Comparison of ENCODE assay signal across 24 cellular contexts in genomic region chr16:25079637-25080375, GRCh38. TPM values are rescaled to one million over a fixed set of nuclear protein-coding genes. Genes with fewer than 3 reads are reported as not detected.
A peak's percentile ranks its signal among the peaks of the same experiment; 100 is the strongest.
DNase-seq lines count a peak whose midpoint lies in the region; ATAC-seq, FAIRE-seq and TF ChIP-seq lines count a peak whose summit lies in the region.
"Had no signal": no experiment of that assay in that cellular context is flagged by ENCODE, and none has a peak within 500 bp of the region (broad histone marks: within the 10 kb centered on the region; RNA-seq: fewer than 3 reads in every experiment).

No MANE protein-coding gene starts in this region.

- no peak for TF ChIP-seq RAD21 in GM12878 (IDR thresholded peaks at IDR 0.05; ENCODE audit: insufficient read depth, low read depth, low read length)

- no peak for TF ChIP-seq EP300 in GM12878 (IDR thresholded peaks at IDR 0.05; ENCODE audit: borderline replicate concordance in 1 of 2, control insufficient read depth in 1 of 2, low read depth in 2 of 2, low read length in 2 of 2)

- no peaks in the 10 kb centered on the region for H3K4me1 Mint-ChIP-seq in CD8-positive, alpha-beta memory T cell
- peaks cover 2 to 9% of the 10 kb centered on the region in 2 donors for H3K4me1 Mint-ChIP-seq in stimulated activated naive B cell treated with anti-CD40 and anti-IgM and Interleukin-4, amounts not matched to agents 10 μg/mL and 1 μg/mL and 100 μg/mL, for 72 hours
- H3K4me1 Mint-ChIP-seq: CD14-positive monocyte; CD4-positive, alpha-beta memory T cell; GM23338 had no signal

- SMC1A ChIA-PET in GM12878 (lab: Charles Lee; ENCODE audit: uncharacterized antibody, unreplicated experiment): interaction anchor here (0.7 to 2.0 kb wide), 4 partner anchors 9 to 80 kb away, joined by 3 to 4 read pairs (median 3); no protein-coding TSS in a partner anchor

- no TSS peak for BruUV-seq in GM12878 (replicated peaks; lab: Mats Ljungman, UMichigan)

- CTCF ChIA-PET in CD8-positive, alpha-beta memory T cell (lab: Charles Lee): no interaction called here
- CTCF ChIA-PET in GM12878 (lab: Yijun Ruan, JAX): no interaction called here

- H3K79me2 ChIP-seq in KMS-11 (ENCODE audit: insufficient read depth, low read depth) (no peaks in the 10 kb centered on the region), GM12878 (ENCODE audit: control insufficient read depth, insufficient read depth, low read length) (no peaks in the 10 kb centered on the region)

- TF ChIP-seq CTCF in KMS-11 (conservative IDR thresholded peaks at IDR 0.05; ENCODE audit: low read depth, low read length) (no peak), GM12878 (IDR thresholded peaks at IDR 0.05 in 2 of 3, conservative IDR thresholded peaks at IDR 0.05 in 1 of 3; ENCODE audit: control insufficient read depth in 2 of 3, extremely low read depth in 1 of 3, insufficient read depth in 1 of 3, low read depth in 3 of 3, low read length in 3 of 3) (no peak), uterus (IDR thresholded peaks at IDR 0.05) (no peak)

- in situ Hi-C loops in GM12878 (cut with MboI): no loop called here

- no peaks in the 10 kb centered on the region for H3K27me3 ChIP-seq in CD8-positive, alpha-beta memory T cell (ENCODE audit: insufficient read depth, low read length, poor library complexity, severe bottlenecking)
- H3K27me3 ChIP-seq in KMS-11 (ENCODE audit: insufficient read depth, low read depth) (no peaks in the 10 kb centered on the region), GM12878 (replicated peaks in 1 of 2; ENCODE audit: control insufficient read depth in 2 of 2, insufficient read depth in 2 of 2, low read length in 1 of 2) (no peaks in the 10 kb centered on the region), uterus (no peaks in the 10 kb centered on the region)
- H3K27me3 ChIP-seq: BLaER1 had no signal

- H3K4me1 ChIP-seq in CD8-positive, alpha-beta memory T cell (ENCODE audit: insufficient read depth, low read length): no peaks in the 10 kb centered on the region
- peaks cover 46% of the 10 kb centered on the region for H3K4me1 ChIP-seq in KMS-11 (ENCODE audit: low read depth, poor library complexity, severe bottlenecking)
- peaks cover 4% of the 10 kb centered on the region; the same call in 1 of the 2 replicates for H3K4me1 ChIP-seq in GM12878 (ENCODE audit: control insufficient read depth, insufficient read depth, low read length)
- no peaks in the 10 kb centered on the region for H3K4me1 ChIP-seq in uterus
- H3K4me1 ChIP-seq: A549, BLaER1 had no signal

- POLR2A ChIA-PET in CD8-positive, alpha-beta memory T cell (lab: Charles Lee): no interaction called here
- POLR2A ChIA-PET in GM12878 (lab: Charles Lee): interaction anchor here (1.4 kb wide), 1 partner anchor 8 kb away, joined by 3 read pairs; no protein-coding TSS in a partner anchor

- RAD21 ChIA-PET in GM12878 (lab: Charles Lee; ENCODE audit: unreplicated experiment): interaction anchor here (1.3 to 1.6 kb wide), 2 partner anchors 28 to 31 kb away, joined by 3 read pairs; partner anchors contain the start of gene LCMT1

- peak overlapping the region; percentile 1 for H3K27ac ChIP-seq in CD8-positive, alpha-beta memory T cell (ENCODE audit: low read depth, low read length)
- H3K27ac ChIP-seq in KMS-11 (peak overlapping the region; percentile 3; the same call in 1 of the 2 replicates), GM12878 (ENCODE audit: control insufficient read depth, insufficient read depth) (no peak overlapping the region), uterus (no peak overlapping the region)
- H3K27ac ChIP-seq: 22Rv1, A549, BLaER1, HL-60 had no signal

- H3K9ac ChIP-seq in KMS-11 (no peak overlapping the region), GM12878 (ENCODE audit: control insufficient read depth, insufficient read depth, low read length) (no peak overlapping the region)
- H3K9ac ChIP-seq: BLaER1 had no signal

- peak; percentile 32; the same call in 1 of the 3 replicates for ATAC-seq in GM12878
- ATAC-seq in stimulated activated naive B cell treated with anti-CD40 and anti-IgM and Interleukin-4, amounts not matched to agents 10 μg/mL and 1 μg/mL and 100 μg/mL, for 72 hours (replicated peaks): peak; percentile 42 to 45
- ATAC-seq: A549, GM23338 had no signal

- TF ChIP-seq POLR2A in GM12878 (IDR thresholded peaks at IDR 0.05; ENCODE audit: low read depth, low read length) (no peak), uterus (IDR thresholded peaks at IDR 0.05) (no peak)

- peaks cover 0 to 4% of the 10 kb centered on the region in 2 donors for H3K27me3 Mint-ChIP-seq in CD8-positive, alpha-beta memory T cell
- no peaks in the 10 kb centered on the region for H3K27me3 Mint-ChIP-seq in stimulated activated naive B cell treated with anti-CD40 and anti-IgM and Interleukin-4, amounts not matched to agents 10 μg/mL and 1 μg/mL and 100 μg/mL, for 72 hours
- H3K27me3 Mint-ChIP-seq: CD4-positive, alpha-beta memory T cell; IgD-negative memory B cell had no signal

- H4K20me1 ChIP-seq in KMS-11 (ENCODE audit: insufficient read depth) (no peaks in the 10 kb centered on the region), GM12878 (ENCODE audit: control insufficient read depth, insufficient read depth) (no peaks in the 10 kb centered on the region)
- H4K20me1 ChIP-seq: BLaER1 had no signal

- no peak overlapping the region for H3K4me3 ChIP-seq in CD8-positive, alpha-beta memory T cell (ENCODE audit: low read length)
- H3K4me3 ChIP-seq in KMS-11 (IDR thresholded peaks at IDR 0.05; ENCODE audit: insufficient read depth, low read depth, low read length) (no peak overlapping the region), GM12878 (no peak overlapping the region), uterus (no peak overlapping the region)
- H3K4me3 ChIP-seq: A549, BLaER1, GM23338 had no signal

- WGBS in GM12878 (ENCODE audit: insufficient coverage, insufficient replicate concordance, low lambda C conversion rate, missing lambda C conversion rate): 45% methylated on average over 4 of the region's 4 CpGs

- H3K27ac Mint-ChIP-seq in CD8-positive, alpha-beta memory T cell: peak overlapping the region in 1 of 8 donors; percentile 22
- no peak overlapping the region for H3K27ac Mint-ChIP-seq in stimulated activated naive B cell treated with anti-CD40 and anti-IgM and Interleukin-4, amounts not matched to agents 10 μg/mL and 1 μg/mL and 100 μg/mL, for 72 hours
- H3K27ac Mint-ChIP-seq: CD14-positive monocyte, GM23338, IgD-negative memory B cell had no signal

- FAIRE-seq in GM12878 (lab: Jason Lieb, UNC): no peak
- FAIRE-seq: A549, GM12891, GM19239, H54 had no signal

- H3K36me3 ChIP-seq in CD8-positive, alpha-beta memory T cell (ENCODE audit: insufficient read depth, low read length): no peaks in the 10 kb centered on the region
- no peaks in the 10 kb centered on the region for H3K36me3 ChIP-seq in KMS-11 (ENCODE audit: insufficient read depth)
- H3K36me3 ChIP-seq in GM12878 (ENCODE audit: control insufficient read depth in 2 of 2, insufficient read depth in 2 of 2, low read length in 1 of 2): no peaks in the 10 kb centered on the region
- no peaks in the 10 kb centered on the region for H3K36me3 ChIP-seq in uterus
- H3K36me3 ChIP-seq: BLaER1 had no signal

- H3K4me2 ChIP-seq in KMS-11: peak overlapping the region; percentile 67
- no peak overlapping the region for H3K4me2 ChIP-seq in GM12878 (ENCODE audit: control insufficient read depth, insufficient read depth)
- H3K4me2 ChIP-seq: A549, BLaER1, GM23338 had no signal

- H3K4me3 Mint-ChIP-seq in CD8-positive, alpha-beta memory T cell: no peak overlapping the region
- no peak overlapping the region for H3K4me3 Mint-ChIP-seq in stimulated activated naive B cell treated with anti-CD40 and anti-IgM and Interleukin-4, amounts not matched to agents 10 μg/mL and 1 μg/mL and 100 μg/mL, for 72 hours
- H3K4me3 Mint-ChIP-seq: CD14-positive monocyte; CD4-positive, alpha-beta memory T cell; GM23338; IgD-negative memory B cell had no signal

- H3K9me3 Mint-ChIP-seq in CD8-positive, alpha-beta memory T cell: no peaks in the 10 kb centered on the region
- no peaks in the 10 kb centered on the region for H3K9me3 Mint-ChIP-seq in stimulated activated naive B cell treated with anti-CD40 and anti-IgM and Interleukin-4, amounts not matched to agents 10 μg/mL and 1 μg/mL and 100 μg/mL, for 72 hours
- H3K9me3 Mint-ChIP-seq: CD4-positive, alpha-beta memory T cell; IgD-negative memory B cell had no signal

- no peak for DNase-seq in CD8-positive, alpha-beta memory T cell
- no peak for DNase-seq in GM12878 (ENCODE audit: low read depth, low spot score)
- DNase-seq in stimulated activated naive B cell treated with anti-CD40 and anti-IgM and Interleukin-4, amounts not matched to agents 10 μg/mL and 1 μg/mL and 100 μg/mL, for 72 hours: no peak
- DNase-seq in NCI-H82 (lab: John Stamatoyannopoulos, UW): no peak
- no peak for DNase-seq in T-helper 1 cell
- no peak for DNase-seq in uterus
- DNase-seq: AML-193; Calu3; CD4-positive, alpha-beta memory T cell; DMS79 treated with DMSO at 0.1 percent for 48 hours; GF-D8; HCEC 1CT; KG1 had no signal

- H2AFZ ChIP-seq in KMS-11 (ENCODE audit: low read depth) (no peak overlapping the region), GM12878 (ENCODE audit: control insufficient read depth, low read depth, low read length) (no peak overlapping the region)
- H2AFZ ChIP-seq: GM23338 had no signal

- H3K36me3 Mint-ChIP-seq in CD8-positive, alpha-beta memory T cell: peaks cover 0 to 2% (median 0%) of the 10 kb centered on the region in 3 donors
- H3K36me3 Mint-ChIP-seq in stimulated activated naive B cell treated with anti-CD40 and anti-IgM and Interleukin-4, amounts not matched to agents 10 μg/mL and 1 μg/mL and 100 μg/mL, for 72 hours: no peaks in the 10 kb centered on the region
- H3K36me3 Mint-ChIP-seq: CD14-positive monocyte; CD4-positive, alpha-beta memory T cell had no signal

- intact Hi-C loops in GM12878 (cut with micrococcal nuclease; ENCODE audit: unreplicated experiment) (no loop called here), uterus (cut with DNase I; ENCODE audit: low total_unique reads) (no loop called here)

- H3K9me3 ChIP-seq in CD8-positive, alpha-beta memory T cell (ENCODE audit: low read length): no peaks in the 10 kb centered on the region
- H3K9me3 ChIP-seq in GM12878 (replicated peaks; ENCODE audit: control insufficient read depth, insufficient read depth, low read length) (no peaks in the 10 kb centered on the region), uterus (no peaks in the 10 kb centered on the region)
- H3K9me3 ChIP-seq: A549 had no signal

RNA-seq across cellular contexts. Expression of gene LCMT1, which starts 31.7 kb away (rescaled TPM):
- 10 to 100 TPM; 43.6 to 43.8 TPM for total RNA-seq in CD8-positive, alpha-beta memory T cell
- 54.3 TPM for polyA plus RNA-seq in CD8-positive, alpha-beta memory T cell
- total RNA-seq in GM12878 (2013; cell fraction: nucleolus; rRNA removed): 45.0 and 52.6 TPM in 2 replicates
- total RNA-seq in GM12878 (2014; rRNA removed) (22.3 and 24.8 TPM in 2 replicates), GM12878 (2014; rRNA removed; fragmentation: Illumina TruSeq; extraction: Trizol) (19.7 and 20.2 TPM in 2 replicates), GM12878 (2021) (35.6 and 37.0 TPM in 2 replicates), uterus (10 to 100 TPM; 33.7 to 39.8 (median 38.3) TPM)
- 29.4 TPM for polyA plus RNA-seq in GM12878 (2011; ENCODE audit: low read depth)
- polyA plus RNA-seq in GM12878 (2011; rRNA removed) (31.2 and 36.2 TPM in 2 replicates), GM12878 (2014; fragmentation: Illumina TruSeq; extraction: Trizol) (30.9 and 35.5 TPM in 2 replicates), GM12878 (2014; fragmentation: Nextera tagmentation; extraction: Ambion mirVana) (10 to 100 TPM; 34.1 to 37.8 TPM), GM12878 (2014; rRNA removed) (22.2 and 24.3 TPM in 2 replicates), GM12878 (2016; fragmentation: Nextera tagmentation; extraction: Ambion mirVana) (10 to 100 TPM; 45.6 to 51.2 TPM)
- polyA plus RNA-seq in GM12878 (2011; cell fraction: cytosol; rRNA removed): 25.4 and 27.3 TPM in 2 replicates
- 20.8 and 23.2 TPM in 2 replicates for polyA plus RNA-seq in GM12878 (2011; cell fraction: nucleus; rRNA removed)
- 30.4 and 37.0 TPM in 2 replicates for polyA plus RNA-seq in GM12878 (2012)
- 28.6 and 33.3 TPM in 2 replicates for polyA minus RNA-seq in GM12878 (2011; rRNA and poly(A)+ RNA removed)
- 14.2 and 15.3 TPM in 2 replicates for polyA minus RNA-seq in GM12878 (2011; cell fraction: cytosol; rRNA and poly(A)+ RNA removed)
- 15.6 and 24.3 TPM in 2 replicates for polyA minus RNA-seq in GM12878 (2011; cell fraction: nucleus; rRNA and poly(A)+ RNA removed)

Comparison
In these comparisons a context has a peak if more than half of its experiments do, and no peak if none do; other contexts are left out.
1. H3K27ac ChIP-seq: peak in CD8-positive, alpha-beta memory T cell (single experiment) and KMS-11 (single experiment); none in GM12878 (single experiment) and uterus (0 of 2).